Comparison of ENCODE assay signal across 8 cellular contexts in the genomic region with DNA sequence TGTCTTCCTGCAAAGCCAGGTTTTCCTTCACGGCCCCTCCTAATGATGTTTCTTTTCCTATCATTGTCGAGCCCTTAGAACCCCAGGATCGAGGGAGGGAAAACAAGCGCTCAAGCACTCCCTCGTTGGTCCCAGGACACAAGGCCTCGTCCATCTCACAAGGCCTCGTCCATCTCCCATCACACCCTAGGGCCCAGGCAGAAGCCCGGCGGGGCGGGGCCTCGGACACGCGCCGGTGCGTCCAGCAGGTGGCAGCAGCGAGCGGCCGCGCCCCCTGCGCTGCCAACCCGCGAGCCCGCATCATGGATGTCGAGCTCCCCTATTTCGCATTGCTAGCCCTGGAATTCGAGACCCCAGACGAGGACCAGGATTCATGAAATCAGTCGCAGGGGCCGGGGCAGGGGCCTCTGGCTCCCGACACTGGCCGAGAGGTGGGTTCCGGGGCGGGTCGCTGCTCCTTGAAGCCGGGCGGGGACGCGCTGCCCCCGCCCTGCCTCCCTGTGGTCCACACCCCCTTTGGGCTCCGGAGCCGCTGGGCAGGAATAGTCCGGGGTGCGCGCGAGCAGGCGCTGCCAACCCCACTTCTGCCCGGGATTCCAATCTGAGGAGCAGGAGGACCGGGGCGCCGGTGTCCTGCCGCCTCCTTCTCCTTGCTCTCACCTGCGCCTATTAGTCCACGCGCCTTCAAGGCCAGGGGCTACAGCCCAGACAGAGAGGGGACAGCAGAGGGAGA. TPM values are rescaled to one million over a fixed set of nuclear protein-coding genes. Genes with fewer than 3 reads are reported as not detected.
DNase-seq lines count a peak whose midpoint lies in the region; ATAC-seq and TF ChIP-seq lines count a peak whose summit lies in the region.

Gene ABLIM3 (plus strand): TSS at position 270 of the 733 bp plus-strand sequence. CDS start 603 bp downstream, outside the sequence.

- H3K9me3 ChIP-seq in HUES48 (ENCODE audit: control insufficient read depth, insufficient read depth, low read length) (no peaks in the 10 kb centered on the region), SU-DHL-6 (ENCODE audit: insufficient read depth, low read length) (no peaks in the 10 kb centered on the region), adrenal gland (replicated peaks in 1 of 3) (no peaks in the 10 kb centered on the region), heart right ventricle (peaks cover 0 to 6% (median 0%) of the 10 kb centered on the region in 11 donors), tibial nerve (peaks cover 0 to 2% (median 0%) of the 10 kb centered on the region in 4 donors)

- H3K27me3 ChIP-seq in HUES48 (ENCODE audit: control insufficient read depth, insufficient read depth, low read length) (peaks cover 25% of the 10 kb centered on the region), SU-DHL-6 (ENCODE audit: low read length) (no peaks in the 10 kb centered on the region), adrenal gland (no peaks in the 10 kb centered on the region), heart right ventricle (peaks cover 0 to 7% (median 0%) of the 10 kb centered on the region in 7 donors), tibial nerve (no peaks in the 10 kb centered on the region)

- peak within 1 kb of the TSS; percentile 16 for H2AFZ ChIP-seq in SU-DHL-6 (ENCODE audit: low read depth, low read length, severe bottlenecking)

- ATAC-seq in GM21390 (IDR thresholded peaks at IDR 0.05; ENCODE audit: unreplicated experiment) (peak; percentile 99), heart right ventricle (peak; percentile 77 to 91 (median 84))

- H4K20me1 ChIP-seq in SU-DHL-6 (ENCODE audit: low read depth, low read length), result no peaks in the 10 kb centered on the region

- H3K36me3 ChIP-seq in HUES48 (ENCODE audit: control insufficient read depth, insufficient read depth, low read length) (no peaks in the 10 kb centered on the region), SU-DHL-6 (ENCODE audit: low read length) (no peaks in the 10 kb centered on the region), adrenal gland (replicated peaks in 1 of 2) (no peaks in the 10 kb centered on the region), heart right ventricle (no peaks in the 10 kb centered on the region), tibial nerve (no peaks in the 10 kb centered on the region)

- TF ChIP-seq EP300 in tibial nerve (IDR thresholded peaks at IDR 0.05), result peak in 1 of 2 donors; percentile 33

- TF ChIP-seq POLR2A in adrenal gland (IDR thresholded peaks at IDR 0.05), result no peak
- no peak for TF ChIP-seq POLR2A in tibial nerve (IDR thresholded peaks at IDR 0.05)

- intact Hi-C loops in adrenal gland (cut with DNase I), result loop anchor here (5.0 kb wide), 1 partner anchor 91 kb away; no protein-coding TSS in a partner anchor
- intact Hi-C loops in heart right ventricle (cut with DNase I), result loop anchor here (1.0 to 5.0 kb wide), 5 partner anchors 36 to 88 kb away; no protein-coding TSS in a partner anchor
- intact Hi-C loops in posterior cingulate gyrus (cut with DNase I), result loop anchor here (1.0 kb wide), 2 partner anchors 88 to 128 kb away; no protein-coding TSS in a partner anchor

- H3K4me1 ChIP-seq in HUES48 (ENCODE audit: control insufficient read depth, insufficient read depth, low read length) (no peaks in the 10 kb centered on the region), adrenal gland (replicated peaks in 1 of 2) (peaks cover 20 to 27% of the 10 kb centered on the region in 2 donors), heart right ventricle (peaks cover 3 to 66% (median 25%) of the 10 kb centered on the region in 9 donors), tibial nerve (peaks cover 0 to 38% (median 23%) of the 10 kb centered on the region in 4 donors)

- H3K27ac ChIP-seq in HUES48 (ENCODE audit: low read depth, low read length) (no peak within 1 kb of the TSS), SU-DHL-6 (ENCODE audit: low read depth, low read length) (no peak within 1 kb of the TSS), adrenal gland (peak within 1 kb of the TSS in 4 of 5 donors; percentile 31 to 85 (median 58)), heart right ventricle (peak within 1 kb of the TSS; percentile 86 to 95 (median 92)), tibial nerve (peak within 1 kb of the TSS; percentile 75 to 93 (median 86))

- H3K9me2 ChIP-seq in SU-DHL-6 (replicated peaks; ENCODE audit: insufficient read depth, low read length), result no peaks in the 10 kb centered on the region

- H3K9ac ChIP-seq in HUES48 (ENCODE audit: low read depth, low read length) (no peak within 1 kb of the TSS), SU-DHL-6 (ENCODE audit: low read length) (no peak within 1 kb of the TSS)

- peak within 1 kb of the TSS; percentile 73 for H3K4me3 ChIP-seq in HUES48 (ENCODE audit: low read depth, low read length)
- no peak within 1 kb of the TSS for H3K4me3 ChIP-seq in SU-DHL-6 (ENCODE audit: insufficient read depth, low read length, poor library complexity, severe bottlenecking)
- H3K4me3 ChIP-seq in adrenal gland, result peak within 1 kb of the TSS in 3 of 4 donors; percentile 29 to 84 (median 81)
- H3K4me3 ChIP-seq in heart right ventricle, result peak within 1 kb of the TSS; percentile 71 to 98 (median 88)
- H3K4me3 ChIP-seq in tibial nerve, result peak within 1 kb of the TSS; percentile 64 to 90 (median 84)

- no peaks in the 10 kb centered on the region for H3F3A ChIP-seq in SU-DHL-6 (ENCODE audit: insufficient read depth)

- peak; percentile 93 for DNase-seq in D341Med (ENCODE audit: low spot score)
- DNase-seq in adrenal gland, result peak; percentile 41 to 86 (median 70)
- peak; percentile 64 to 82 for DNase-seq in heart right ventricle
- peak; percentile 59 to 97 (median 74) for DNase-seq in posterior cingulate gyrus
- peak; percentile 61 to 63 for DNase-seq in tibial nerve (ENCODE audit: low spot score in 2 of 2)

- no peaks in the 10 kb centered on the region for H3K79me2 ChIP-seq in SU-DHL-6 (ENCODE audit: insufficient read depth, low read length)

- peak within 1 kb of the TSS; percentile 44 for H3K4me2 ChIP-seq in SU-DHL-6 (ENCODE audit: low read depth, low read length, poor library complexity, severe bottlenecking)

- peak; percentile 82 for TF ChIP-seq CTCF in SU-DHL-6 (IDR thresholded peaks at IDR 0.05; ENCODE audit: insufficient read depth, low read length, poor library complexity, severe bottlenecking)
- peak; percentile 56 to 95 (median 81) for TF ChIP-seq CTCF in adrenal gland (IDR thresholded peaks at IDR 0.05)
- TF ChIP-seq CTCF in heart right ventricle (IDR thresholded peaks at IDR 0.05), result peak; percentile 89 to 98 (median 97)
- TF ChIP-seq CTCF in tibial nerve (IDR thresholded peaks at IDR 0.05), result peak; percentile 90 to 97 (median 94)

- WGBS in adrenal gland, 4 donors, result 6 to 10% (median 8%) methylated on average over 21 to 54 of the region's 54 CpGs
- WGBS in heart right ventricle, 2 donors, result 4% methylated on average over 53 to 54 of the region's 54 CpGs
- WGBS in tibial nerve, 2 donors, result 11 to 14% methylated on average over 17 to 18 of the region's 54 CpGs

RNA-seq across cellular contexts. Expression of gene ABLIM3, which starts in this region (rescaled TPM):
- 10 to 100 TPM in 7 of 8 donors, 1 to 10 TPM in 1; 8.3 to 27.6 (median 17.5) TPM for total RNA-seq in adrenal gland
- polyA plus RNA-seq in adrenal gland, result 10 to 100 TPM in 2 of 3 donors, 1 to 10 TPM in 1; 8.8 to 10.8 (median 10.4) TPM
- 100 to 1,000 TPM in 7 of 10 donors, 10 to 100 TPM in 3; 66.8 to 189 (median 106) TPM for total RNA-seq in heart right ventricle
- polyA plus RNA-seq in heart right ventricle, result 10 to 100 TPM; 53.6 to 54.1 TPM
- 10 to 100 TPM; 50.3 to 75.3 (median 52.3) TPM for total RNA-seq in tibial nerve

Comparison
In these comparisons a context has a peak if more than half of its experiments do, and no peak if none do; other contexts are left out.
1. RNA of gene ABLIM3 (polyA plus RNA-seq): 53.6 to 54.1 TPM in heart right ventricle; 8.8 to 10.8 TPM in adrenal gland; every median in the first group is over 4 times any median in the second.
2. H3K27ac ChIP-seq: peak in adrenal gland (4 of 5), heart right ventricle (10 of 10) and tibial nerve (4 of 4); none in HUES48 (single experiment) and SU-DHL-6 (single experiment).
3. Peak in every context shown above with its lines, with median percentiles within 50 percentile points of each other: DNase-seq and CTCF ChIP-seq.